ENCODE assay signal across 11 cellular contexts in the genomic region with DNA sequence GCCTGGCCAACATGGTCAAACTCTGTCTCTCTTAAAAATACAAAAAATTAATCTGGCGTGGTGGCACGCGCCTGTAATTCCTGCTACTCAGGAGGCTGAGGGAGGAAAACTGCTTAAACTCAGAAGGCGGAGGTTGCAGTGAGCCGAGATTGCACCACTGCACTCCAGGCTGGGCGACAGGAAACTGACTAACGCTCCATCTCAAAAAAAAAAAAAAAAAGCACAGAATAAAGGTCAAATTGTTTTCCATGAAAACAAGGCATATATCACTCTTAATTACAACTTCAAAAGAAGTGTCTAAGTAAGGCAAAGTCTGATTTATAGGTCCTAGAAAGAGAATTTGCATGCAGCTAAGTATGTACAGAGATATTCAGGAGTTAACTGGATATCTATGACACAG. TPM values are rescaled to one million over a fixed set of nuclear protein-coding genes. Genes with fewer than 3 reads are reported as not detected.
DNase-seq lines count a peak whose midpoint lies in the region; ATAC-seq and TF ChIP-seq lines count a peak whose summit lies in the region.
"Had no signal": no experiment of that assay in that cellular context is flagged by ENCODE, and none has a peak within 500 bp of the region (broad histone marks: within the 10 kb centered on the region; RNA-seq: fewer than 3 reads in every experiment).

No MANE protein-coding gene starts in this region.

- CTCF ChIA-PET in HEK293 (lab: Yijun Ruan, JAX) = interaction anchor here (0.6 to 1.1 kb wide), 2 partner anchors 29 to 1955 kb away, joined by 4 to 5 read pairs; no protein-coding TSS in a partner anchor
- CTCF ChIA-PET in WTC11 (lab: Charles Lee) = no interaction called here

- H3K4me3 ChIP-seq in HEK293 (ENCODE audit: low read depth, low read length) (no peak overlapping the region), foreskin fibroblast (ENCODE audit: low read depth in 1 of 2, low read length in 2 of 2) (no peak overlapping the region)
- H3K4me3 ChIP-seq: esophagus muscularis mucosa had no signal

- peaks cover 25% of the 10 kb centered on the region for H3K4me1 Mint-ChIP-seq in activated T-helper 1 cell treated with anti-CD3 and anti-CD28 coated beads, Interleukin-12 subunit alpha, Interleukin-12 subunit beta, Interleukin-2, Interleukin-4 antibody, amounts not matched to agents 30 ng/mL and 10 ng/mL and 1 ng/mL, durations not matched to agents 14 hours and 24 hours and 36 hours (ENCODE audit: low read depth)
- peaks cover 14% of the 10 kb centered on the region for H3K4me1 Mint-ChIP-seq in WTC11

- no peak for TF ChIP-seq CTCF in HEK293 (tag by site-specific recombination; IDR thresholded peaks at IDR 0.05)
- TF ChIP-seq CTCF in WTC11 (IDR thresholded peaks at IDR 0.05) = no peak
- no peak for TF ChIP-seq CTCF in foreskin fibroblast (IDR thresholded peaks at IDR 0.05; ENCODE audit: low read depth, low read length)

- intact Hi-C loops in activated T-helper 1 cell treated with anti-CD3 and anti-CD28 coated beads, Interleukin-12 subunit alpha, Interleukin-12 subunit beta, Interleukin-2, Interleukin-4 antibody, amounts not matched to agents 30 ng/mL and 10 ng/mL and 1 ng/mL, durations not matched to agents 14 hours and 24 hours and 36 hours (cut with micrococcal nuclease) = no loop called here

- H3K27ac Mint-ChIP-seq in activated T-helper 1 cell treated with anti-CD3 and anti-CD28 coated beads, Interleukin-12 subunit alpha, Interleukin-12 subunit beta, Interleukin-2, Interleukin-4 antibody, amounts not matched to agents 30 ng/mL and 10 ng/mL and 1 ng/mL, durations not matched to agents 14 hours and 24 hours and 36 hours = peak overlapping the region; percentile 34
- H3K27ac Mint-ChIP-seq in WTC11 = no peak overlapping the region
- H3K27ac Mint-ChIP-seq: CD8-positive, alpha-beta memory T cell had no signal

- H3K9me3 ChIP-seq in HEK293 (ENCODE audit: control insufficient read depth, insufficient read depth, low read depth, low read length) = no peaks in the 10 kb centered on the region
- H3K9me3 ChIP-seq: esophagus muscularis mucosa had no signal

- H3K27ac ChIP-seq in HEK293 (ENCODE audit: extremely low read depth, low read depth, low read length) = no peak overlapping the region
- H3K27ac ChIP-seq: esophagus muscularis mucosa had no signal

- H3K36me3 Mint-ChIP-seq in activated T-helper 1 cell treated with anti-CD3 and anti-CD28 coated beads, Interleukin-12 subunit alpha, Interleukin-12 subunit beta, Interleukin-2, Interleukin-4 antibody, amounts not matched to agents 30 ng/mL and 10 ng/mL and 1 ng/mL, durations not matched to agents 14 hours and 24 hours and 36 hours (ENCODE audit: low read depth) = peaks cover 12% of the 10 kb centered on the region
- H3K36me3 Mint-ChIP-seq in WTC11 = no peaks in the 10 kb centered on the region

- no peak overlapping the region for H3K4me3 Mint-ChIP-seq in activated T-helper 1 cell treated with anti-CD3 and anti-CD28 coated beads, Interleukin-12 subunit alpha, Interleukin-12 subunit beta, Interleukin-2, Interleukin-4 antibody, amounts not matched to agents 30 ng/mL and 10 ng/mL and 1 ng/mL, durations not matched to agents 14 hours and 24 hours and 36 hours
- H3K4me3 Mint-ChIP-seq in WTC11 = no peak overlapping the region

- H3K36me3 ChIP-seq in HEK293 (ENCODE audit: control insufficient read depth in 2 of 2, insufficient read depth in 1 of 2, low read length in 2 of 2) = no peaks in the 10 kb centered on the region; a peak in 1 of 3 replicates

- DNase-seq in CD1c-positive myeloid dendritic cell (ENCODE audit: extremely low spot score) (peak; percentile 53), iris pigment epithelial cell (ENCODE audit: low read depth) (peak; percentile 61), WTC11 (ENCODE audit: low spot score) (no peak), DMS79 (lab: John Stamatoyannopoulos, UW) (no peak), foreskin fibroblast (no peak)
- no peak for DNase-seq in activated T-helper 1 cell treated with anti-CD3 and anti-CD28 coated beads, Interleukin-12 subunit alpha, Interleukin-12 subunit beta, Interleukin-2, Interleukin-4 antibody, amounts not matched to agents 30 ng/mL and 10 ng/mL and 1 ng/mL, durations not matched to agents 14 hours and 24 hours and 36 hours (ENCODE audit: low spot score)
- DNase-seq: CD8-positive, alpha-beta memory T cell; NCI-H510A treated with DMSO at 0.1 percent for 48 hours had no signal

- H3K27me3 Mint-ChIP-seq in activated T-helper 1 cell treated with anti-CD3 and anti-CD28 coated beads, Interleukin-12 subunit alpha, Interleukin-12 subunit beta, Interleukin-2, Interleukin-4 antibody, amounts not matched to agents 30 ng/mL and 10 ng/mL and 1 ng/mL, durations not matched to agents 14 hours and 24 hours and 36 hours (ENCODE audit: insufficient read depth) = no peaks in the 10 kb centered on the region
- no peaks in the 10 kb centered on the region for H3K27me3 Mint-ChIP-seq in WTC11 (ENCODE audit: low read depth)
- H3K27me3 Mint-ChIP-seq: CD8-positive, alpha-beta memory T cell had no signal

- H3K4me1 ChIP-seq in HEK293 (ENCODE audit: control insufficient read depth, insufficient read depth, low read length) = peaks cover 16% of the 10 kb centered on the region; the same call in 1 of the 2 replicates

- no peaks in the 10 kb centered on the region for H3K9me3 Mint-ChIP-seq in activated T-helper 1 cell treated with anti-CD3 and anti-CD28 coated beads, Interleukin-12 subunit alpha, Interleukin-12 subunit beta, Interleukin-2, Interleukin-4 antibody, amounts not matched to agents 30 ng/mL and 10 ng/mL and 1 ng/mL, durations not matched to agents 14 hours and 24 hours and 36 hours
- H3K9me3 Mint-ChIP-seq in WTC11 = no peaks in the 10 kb centered on the region
- H3K9me3 Mint-ChIP-seq: CD8-positive, alpha-beta memory T cell had no signal

- POLR2A ChIA-PET in HEK293 (lab: Yijun Ruan, JAX) = no interaction called here
- POLR2A ChIA-PET in WTC11 (lab: Charles Lee) = no interaction called here

- ATAC-seq in WTC11 (no peak), HG03439 (IDR thresholded peaks at IDR 0.05; ENCODE audit: unreplicated experiment) (no peak)

TF ChIP-seq in HEK293, 187 proteins besides CTCF, POLR2A, EP300 and RAD21 (continues in another document):
- TF ChIP-seq, protein P1, sequence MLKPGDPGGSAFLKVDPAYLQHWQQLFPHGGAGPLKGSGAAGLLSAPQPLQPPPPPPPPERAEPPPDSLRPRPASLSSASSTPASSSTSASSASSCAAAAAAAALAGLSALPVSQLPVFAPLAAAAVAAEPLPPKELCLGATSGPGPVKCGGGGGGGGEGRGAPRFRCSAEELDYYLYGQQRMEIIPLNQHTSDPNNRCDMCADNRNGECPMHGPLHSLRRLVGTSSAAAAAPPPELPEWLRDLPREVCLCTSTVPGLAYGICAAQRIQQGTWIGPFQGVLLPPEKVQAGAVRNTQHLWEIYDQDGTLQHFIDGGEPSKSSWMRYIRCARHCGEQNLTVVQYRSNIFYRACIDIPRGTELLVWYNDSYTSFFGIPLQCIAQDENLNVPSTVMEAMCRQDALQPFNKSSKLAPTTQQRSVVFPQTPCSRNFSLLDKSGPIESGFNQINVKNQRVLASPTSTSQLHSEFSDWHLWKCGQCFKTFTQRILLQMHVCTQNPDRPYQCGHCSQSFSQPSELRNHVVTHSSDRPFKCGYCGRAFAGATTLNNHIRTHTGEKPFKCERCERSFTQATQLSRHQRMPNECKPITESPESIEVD (tag by site-specific recombination; IDR thresholded peaks at IDR 0.05) = peak; percentile 56
- no peak for TF ChIP-seq ZNF48 (tag by site-specific recombination; IDR thresholded peaks at IDR 0.05)

TF ChIP-seq in WTC11, 78 proteins besides CTCF, POLR2A, EP300 and RAD21 (continues in another document):
- no peak for TF ChIP-seq JAZF1 (CRISPR knock-in tag; IDR thresholded peaks at IDR 0.05)
- TF ChIP-seq GTF2I (CRISPR knock-in tag; conservative IDR thresholded peaks at IDR 0.05) = no peak
- no peak for TF ChIP-seq ZNF138 (CRISPR knock-in tag; conservative IDR thresholded peaks at IDR 0.05)
- TF ChIP-seq, protein P2, sequence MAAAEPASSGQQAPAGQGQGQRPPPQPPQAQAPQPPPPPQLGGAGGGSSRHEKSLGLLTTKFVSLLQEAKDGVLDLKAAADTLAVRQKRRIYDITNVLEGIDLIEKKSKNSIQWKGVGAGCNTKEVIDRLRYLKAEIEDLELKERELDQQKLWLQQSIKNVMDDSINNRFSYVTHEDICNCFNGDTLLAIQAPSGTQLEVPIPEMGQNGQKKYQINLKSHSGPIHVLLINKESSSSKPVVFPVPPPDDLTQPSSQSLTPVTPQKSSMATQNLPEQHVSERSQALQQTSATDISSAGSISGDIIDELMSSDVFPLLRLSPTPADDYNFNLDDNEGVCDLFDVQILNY (CRISPR knock-in tag; IDR thresholded peaks at IDR 0.05) = no peak
- no peak for TF ChIP-seq ZBTB21 (CRISPR knock-in tag; IDR thresholded peaks at IDR 0.05; ENCODE audit: borderline replicate concordance)
- TF ChIP-seq, protein P3, sequence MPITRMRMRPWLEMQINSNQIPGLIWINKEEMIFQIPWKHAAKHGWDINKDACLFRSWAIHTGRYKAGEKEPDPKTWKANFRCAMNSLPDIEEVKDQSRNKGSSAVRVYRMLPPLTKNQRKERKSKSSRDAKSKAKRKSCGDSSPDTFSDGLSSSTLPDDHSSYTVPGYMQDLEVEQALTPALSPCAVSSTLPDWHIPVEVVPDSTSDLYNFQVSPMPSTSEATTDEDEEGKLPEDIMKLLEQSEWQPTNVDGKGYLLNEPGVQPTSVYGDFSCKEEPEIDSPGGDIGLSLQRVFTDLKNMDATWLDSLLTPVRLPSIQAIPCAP (CRISPR knock-in tag; IDR thresholded peaks at IDR 0.05) = no peak
- no peak for TF ChIP-seq NR2C2 (CRISPR knock-in tag; IDR thresholded peaks at IDR 0.05)
- TF ChIP-seq RORB (CRISPR knock-in tag; IDR thresholded peaks at IDR 0.05) = no peak
- TF ChIP-seq, protein P4, sequence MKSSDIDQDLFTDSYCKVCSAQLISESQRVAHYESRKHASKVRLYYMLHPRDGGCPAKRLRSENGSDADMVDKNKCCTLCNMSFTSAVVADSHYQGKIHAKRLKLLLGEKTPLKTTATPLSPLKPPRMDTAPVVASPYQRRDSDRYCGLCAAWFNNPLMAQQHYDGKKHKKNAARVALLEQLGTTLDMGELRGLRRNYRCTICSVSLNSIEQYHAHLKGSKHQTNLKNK (CRISPR knock-in tag; IDR thresholded peaks at IDR 0.05) = no peak
- TF ChIP-seq OVOL2 (CRISPR knock-in tag; IDR thresholded peaks at IDR 0.05; ENCODE audit: borderline replicate concordance) = no peak
- TF ChIP-seq NFATC4 (CRISPR knock-in tag; IDR thresholded peaks at IDR 0.05) = no peak
- no peak for TF ChIP-seq MYBL2 (CRISPR knock-in tag; IDR thresholded peaks at IDR 0.05)
- no peak for TF ChIP-seq GRHL2 (CRISPR knock-in tag; IDR thresholded peaks at IDR 0.05; ENCODE audit: insufficient replicate concordance, severe bottlenecking)
- no peak for TF ChIP-seq GABPB1 (CRISPR knock-in tag; IDR thresholded peaks at IDR 0.05)
- TF ChIP-seq ATF1 (CRISPR knock-in tag; IDR thresholded peaks at IDR 0.05) = no peak
- TF ChIP-seq ZNF263 (CRISPR knock-in tag; IDR thresholded peaks at IDR 0.05; ENCODE audit: low read depth) = no peak

RNA-seq across cellular contexts. Expression of a gene that starts 25.6 kb away (rescaled TPM):
- 32.2 and 35.5 TPM in 2 replicates for total RNA-seq in activated T-helper 1 cell treated with anti-CD3 and anti-CD28 coated beads, Interleukin-12 subunit alpha, Interleukin-12 subunit beta, Interleukin-2, Interleukin-4 antibody, amounts not matched to agents 30 ng/mL and 10 ng/mL and 1 ng/mL, durations not matched to agents 14 hours and 24 hours and 36 hours
- total RNA-seq in WTC11 (2021) = 27.4 to 29.4 TPM (median 28.1 TPM) in 3 replicates

Comparison
In these comparisons a context has a peak if more than half of its experiments do, and no peak if none do; other contexts are left out.
1. DNase-seq: peak in CD1c-positive myeloid dendritic cell (single experiment) and iris pigment epithelial cell (single experiment); none in activated T-helper 1 cell treated with anti-CD3 and anti-CD28 coated beads, Interleukin-12 subunit alpha, Interleukin-12 subunit beta, Interleukin-2, Interleukin-4 antibody, amounts not matched to agents 30 ng/mL and 10 ng/mL and 1 ng/mL, durations not matched to agents 14 hours and 24 hours and 36 hours (single experiment), WTC11 (single experiment), DMS79 (single experiment) and foreskin fibroblast (0 of 2).